ENCODE assay signal across 25 cellular contexts in the genomic region with DNA sequence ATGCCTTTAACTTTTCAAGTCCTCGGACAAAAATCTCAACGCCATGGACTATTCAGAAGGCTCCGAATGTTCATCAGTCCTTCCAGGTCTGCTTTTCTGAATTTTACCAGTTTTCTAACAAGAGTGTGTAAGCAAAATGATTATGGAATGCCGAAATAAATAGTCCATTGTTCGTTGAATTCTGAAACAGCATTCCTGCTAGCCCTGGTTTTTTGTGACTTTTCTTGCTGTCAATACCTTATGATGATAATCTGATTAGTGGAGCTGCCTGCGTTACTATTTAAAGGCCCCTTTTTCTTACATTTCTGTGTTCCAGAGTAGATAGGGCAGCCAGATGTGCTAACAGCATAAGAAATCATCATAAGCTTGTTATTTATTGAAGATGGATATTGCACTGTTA. TPM values are rescaled to one million over a fixed set of nuclear protein-coding genes. Genes with fewer than 3 reads are reported as not detected.
DNase-seq lines count a peak whose midpoint lies in the region; ATAC-seq, FAIRE-seq and TF ChIP-seq lines count a peak whose summit lies in the region.
"Had no signal": no experiment of that assay in that cellular context is flagged by ENCODE, and none has a peak within 500 bp of the region (broad histone marks: within the 10 kb centered on the region; RNA-seq: fewer than 3 reads in every experiment).

No MANE protein-coding gene starts in this region.

- no peak overlapping the region for H3K27ac Mint-ChIP-seq in CD8-positive, alpha-beta memory T cell
- H3K27ac Mint-ChIP-seq: CD14-positive monocyte; CD4-positive, alpha-beta memory T cell had no signal

- H2AFZ ChIP-seq in GM12878 (ENCODE audit: control insufficient read depth, low read depth, low read length): no peak overlapping the region

- H4K20me1 ChIP-seq in GM12878 (ENCODE audit: control insufficient read depth, insufficient read depth): no peaks in the 10 kb centered on the region
- H4K20me1 ChIP-seq: BLaER1 had no signal

- DNase-seq in COLO829 (ENCODE audit: low spot score): peak; percentile 60
- peak; percentile 33 for DNase-seq in G401 (ENCODE audit: low spot score)
- peak; percentile 57 for DNase-seq in SK-MEL-5 (ENCODE audit: low read depth, low spot score)
- no peak for DNase-seq in GM12878 (ENCODE audit: low read depth, low spot score)
- DNase-seq in NCI-H345 treated with DMSO at 0.1 percent for 48 hours (lab: John Stamatoyannopoulos, UW; ENCODE audit: unreplicated experiment): no peak
- DNase-seq in NCI-H1092 treated with DMSO at 0.1 percent for 48 hours (lab: John Stamatoyannopoulos, UW): no peak
- no peak for DNase-seq in coronary artery (ENCODE audit: low spot score)
- DNase-seq in CD8-positive, alpha-beta memory T cell: no peak
- DNase-seq: 8988T; ACHN; BE2C; CD4-positive, alpha-beta memory T cell; CD4-positive, CD25-positive, alpha-beta regulatory T cell; COR-L47; DMS 273 treated with DMSO at 0.1 percent for 48 hours; DMS153; DMS53; DMS79; DND-41; EL; GDM1 had no signal

- RAD21 ChIA-PET in GM12878 (lab: Charles Lee; ENCODE audit: unreplicated experiment): no interaction called here

- ATAC-seq in GM12878: no peak

- in situ Hi-C loops in G401 (cut with HindIII; ENCODE audit: low sequenced_read_pairs) (no loop called here), SK-MEL-5 (cut with HindIII; ENCODE audit: low pct_unique_long_range_greater_than_20kb, low sequenced_read_pairs) (no loop called here), GM12878 (cut with MboI) (no loop called here)

- H3K4me3 Mint-ChIP-seq in CD8-positive, alpha-beta memory T cell: no peak overlapping the region
- H3K4me3 Mint-ChIP-seq: CD14-positive monocyte; CD4-positive, alpha-beta memory T cell; CD4-positive, CD25-positive, alpha-beta regulatory T cell had no signal

- no peak for TF ChIP-seq RAD21 in GM12878 (IDR thresholded peaks at IDR 0.05; ENCODE audit: insufficient read depth, low read depth, low read length)

- no peak for TF ChIP-seq EP300 in GM12878 (IDR thresholded peaks at IDR 0.05; ENCODE audit: borderline replicate concordance in 1 of 2, control insufficient read depth in 1 of 2, low read depth in 2 of 2, low read length in 2 of 2)

- no peaks in the 10 kb centered on the region for H3K4me1 Mint-ChIP-seq in CD8-positive, alpha-beta memory T cell
- H3K4me1 Mint-ChIP-seq: CD14-positive monocyte had no signal

- H3K27me3 ChIP-seq in GM12878 (replicated peaks in 1 of 2; ENCODE audit: control insufficient read depth in 2 of 2, insufficient read depth in 2 of 2, low read length in 1 of 2): no peaks in the 10 kb centered on the region
- no peaks in the 10 kb centered on the region for H3K27me3 ChIP-seq in CD8-positive, alpha-beta memory T cell (ENCODE audit: insufficient read depth, low read length, poor library complexity, severe bottlenecking)
- H3K27me3 ChIP-seq: BE2C, BLaER1 had no signal

- TF ChIP-seq CTCF in GM12878 (IDR thresholded peaks at IDR 0.05 in 2 of 3, conservative IDR thresholded peaks at IDR 0.05 in 1 of 3; ENCODE audit: control insufficient read depth in 2 of 3, extremely low read depth in 1 of 3, insufficient read depth in 1 of 3, low read depth in 3 of 3, low read length in 3 of 3): no peak
- TF ChIP-seq CTCF in coronary artery (IDR thresholded peaks at IDR 0.05): no peak

- BruUV-seq in GM12878 (replicated peaks; lab: Mats Ljungman, UMichigan): no TSS peak

- peak; percentile 49 for FAIRE-seq in GM12878 (lab: Jason Lieb, UNC)
- FAIRE-seq: GM12891, GM19239 had no signal

- H3K4me3 ChIP-seq in GM12878: no peak overlapping the region
- H3K4me3 ChIP-seq in coronary artery: no peak overlapping the region
- no peak overlapping the region for H3K4me3 ChIP-seq in CD8-positive, alpha-beta memory T cell (ENCODE audit: low read length)
- H3K4me3 ChIP-seq: BLaER1 had no signal

- intact Hi-C loops in GM12878 (cut with micrococcal nuclease; ENCODE audit: unreplicated experiment): no loop called here

- H3K36me3 ChIP-seq in GM12878 (ENCODE audit: control insufficient read depth in 2 of 2, insufficient read depth in 2 of 2, low read length in 1 of 2): no peaks in the 10 kb centered on the region
- H3K36me3 ChIP-seq in CD8-positive, alpha-beta memory T cell (ENCODE audit: insufficient read depth, low read length): no peaks in the 10 kb centered on the region
- H3K36me3 ChIP-seq: BE2C, BLaER1 had no signal

- no peaks in the 10 kb centered on the region for H3K9me3 ChIP-seq in GM12878 (replicated peaks; ENCODE audit: control insufficient read depth, insufficient read depth, low read length)
- H3K9me3 ChIP-seq in CD8-positive, alpha-beta memory T cell (ENCODE audit: low read length): no peaks in the 10 kb centered on the region
- H3K9me3 ChIP-seq: BE2C, BLaER1 had no signal

- no peaks in the 10 kb centered on the region for H3K4me1 ChIP-seq in GM12878 (ENCODE audit: control insufficient read depth, insufficient read depth, low read length)
- no peaks in the 10 kb centered on the region for H3K4me1 ChIP-seq in CD8-positive, alpha-beta memory T cell (ENCODE audit: insufficient read depth, low read length)
- H3K4me1 ChIP-seq: BE2C had no signal

- POLR2A ChIA-PET in GM12878 (lab: Charles Lee): no interaction called here
- POLR2A ChIA-PET in CD8-positive, alpha-beta memory T cell (lab: Charles Lee): no interaction called here

- no peaks in the 10 kb centered on the region for H3K27me3 Mint-ChIP-seq in CD8-positive, alpha-beta memory T cell
- H3K27me3 Mint-ChIP-seq: CD4-positive, alpha-beta memory T cell; CD4-positive, CD25-positive, alpha-beta regulatory T cell had no signal

- no peaks in the 10 kb centered on the region for H3K79me2 ChIP-seq in GM12878 (ENCODE audit: control insufficient read depth, insufficient read depth, low read length)

- no peak overlapping the region for H3K27ac ChIP-seq in GM12878 (ENCODE audit: control insufficient read depth, insufficient read depth)
- no peak overlapping the region for H3K27ac ChIP-seq in coronary artery
- no peak overlapping the region for H3K27ac ChIP-seq in CD8-positive, alpha-beta memory T cell (ENCODE audit: low read depth, low read length)
- H3K27ac ChIP-seq: BLaER1 had no signal

- no peak overlapping the region for H3K4me2 ChIP-seq in GM12878 (ENCODE audit: control insufficient read depth, insufficient read depth)

- SMC1A ChIA-PET in GM12878 (lab: Charles Lee; ENCODE audit: uncharacterized antibody, unreplicated experiment): interaction anchor here (1.3 kb wide), 1 partner anchor 29 kb away, joined by 3 read pairs; no protein-coding TSS in a partner anchor

- no peaks in the 10 kb centered on the region for H3K36me3 Mint-ChIP-seq in CD8-positive, alpha-beta memory T cell
- H3K36me3 Mint-ChIP-seq: CD14-positive monocyte; CD4-positive, alpha-beta memory T cell had no signal

- H3K9ac ChIP-seq in GM12878 (ENCODE audit: control insufficient read depth, insufficient read depth, low read length): no peak overlapping the region
- H3K9ac ChIP-seq: BLaER1 had no signal

- TF ChIP-seq POLR2A in GM12878 (IDR thresholded peaks at IDR 0.05; ENCODE audit: low read depth, low read length): no peak

- 83% methylated on average over 6 of the region's 6 CpGs for WGBS in GM12878 (ENCODE audit: insufficient coverage, insufficient replicate concordance, low lambda C conversion rate, missing lambda C conversion rate)

- CTCF ChIA-PET in GM12878 (lab: Yijun Ruan, JAX): interaction anchor here (0.6 to 1.4 kb wide), 6 partner anchors 9 to 867 kb away, joined by 3 read pairs; no protein-coding TSS in a partner anchor
- CTCF ChIA-PET in CD8-positive, alpha-beta memory T cell (lab: Charles Lee): no interaction called here

- no peaks in the 10 kb centered on the region for H3K9me3 Mint-ChIP-seq in CD8-positive, alpha-beta memory T cell
- H3K9me3 Mint-ChIP-seq: CD14-positive monocyte; CD4-positive, alpha-beta memory T cell had no signal

TF ChIP-seq in GM12878, 131 proteins besides CTCF, POLR2A, EP300 and RAD21 (continues in another document):
- TF ChIP-seq, protein P1, sequence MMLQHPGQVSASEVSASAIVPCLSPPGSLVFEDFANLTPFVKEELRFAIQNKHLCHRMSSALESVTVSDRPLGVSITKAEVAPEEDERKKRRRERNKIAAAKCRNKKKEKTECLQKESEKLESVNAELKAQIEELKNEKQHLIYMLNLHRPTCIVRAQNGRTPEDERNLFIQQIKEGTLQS (IDR thresholded peaks at IDR 0.05; ENCODE audit: borderline replicate concordance, extremely low read depth, low read depth, low read length): no peak
- TF ChIP-seq CREB1 (IDR thresholded peaks at IDR 0.05; ENCODE audit: low read depth) (no peak), CEBPB (IDR thresholded peaks at IDR 0.05; ENCODE audit: borderline replicate concordance in 1 of 2, low read depth in 2 of 2, low read length in 2 of 2) (no peak), GATAD2B (conservative IDR thresholded peaks at IDR 0.05; ENCODE audit: low read depth) (no peak), TCF12 (IDR thresholded peaks at IDR 0.05; ENCODE audit: low read depth, low read length) (no peak), SMC3 (IDR thresholded peaks at IDR 0.05; ENCODE audit: borderline replicate concordance, low read length) (no peak), MTA3 (IDR thresholded peaks at IDR 0.05; ENCODE audit: borderline replicate concordance, low read length) (no peak), ZBED1 (IDR thresholded peaks at IDR 0.05; ENCODE audit: borderline replicate concordance) (no peak)

RNA-seq across cellular contexts. Expression of gene CLYBL, which starts 41.8 kb away (rescaled TPM):
- total RNA-seq in G401 (2014; rRNA removed; shearing (Covaris generic)): 13.4 and 14.1 TPM in 2 replicates
- total RNA-seq in SK-MEL-5 (2014; rRNA removed; shearing (Covaris generic)): 18.8 and 22.3 TPM in 2 replicates
- 20.6 and 22.2 TPM in 2 replicates for polyA plus RNA-seq in SK-MEL-5 (2015; cell fraction: cytosol; rRNA removed)
- polyA plus RNA-seq in SK-MEL-5 (2015; cell fraction: nucleus; rRNA removed): 12.9 and 37.7 TPM in 2 replicates
- 7.6 and 14.3 TPM in 2 replicates for total RNA-seq in GM12878 (2013; cell fraction: nucleolus; rRNA removed)
- total RNA-seq in GM12878 (2014; rRNA removed): 4.5 and 5.7 TPM in 2 replicates
- total RNA-seq in GM12878 (2014; rRNA removed; fragmentation: Illumina TruSeq; extraction: Trizol): 6.4 and 8.3 TPM in 2 replicates
- total RNA-seq in GM12878 (2021): 4.7 and 8.7 TPM in 2 replicates
- polyA plus RNA-seq in GM12878 (2011; ENCODE audit: low read depth): 7.0 TPM
- polyA plus RNA-seq in GM12878 (2011; rRNA removed): 11.4 and 14.7 TPM in 2 replicates
- 5.6 and 6.0 TPM in 2 replicates for polyA plus RNA-seq in GM12878 (2011; cell fraction: cytosol; rRNA removed)
- polyA plus RNA-seq in GM12878 (2011; cell fraction: nucleus; rRNA removed): 10.9 and 17.0 TPM in 2 replicates
- polyA plus RNA-seq in GM12878 (2012): 9.9 and 10.2 TPM in 2 replicates
- 8.2 and 10.7 TPM in 2 replicates for polyA plus RNA-seq in GM12878 (2014; fragmentation: Illumina TruSeq; extraction: Trizol)
- polyA plus RNA-seq in GM12878 (2014; fragmentation: Nextera tagmentation; extraction: Ambion mirVana): 1 to 10 TPM; 3.8 to 5.8 TPM
- polyA plus RNA-seq in GM12878 (2014; rRNA removed): 5.0 and 9.8 TPM in 2 replicates
- 1 to 10 TPM; 5.3 to 7.1 TPM for polyA plus RNA-seq in GM12878 (2016; fragmentation: Nextera tagmentation; extraction: Ambion mirVana)
- polyA minus RNA-seq in GM12878 (2011; rRNA and poly(A)+ RNA removed): 3.7 and 6.9 TPM in 2 replicates
- 2.3 TPM in 1 of 2 replicates, not detected in the other for polyA minus RNA-seq in GM12878 (2011; cell fraction: cytosol; rRNA and poly(A)+ RNA removed)
- polyA minus RNA-seq in GM12878 (2011; cell fraction: nucleus; rRNA and poly(A)+ RNA removed): 6.1 and 7.0 TPM in 2 replicates
- 1 to 10 TPM; 3.8 to 5.6 TPM for total RNA-seq in CD8-positive, alpha-beta memory T cell
- polyA plus RNA-seq in CD8-positive, alpha-beta memory T cell: 16.3 TPM

Comparison
In these comparisons a context has a peak if more than half of its experiments do, and no peak if none do; other contexts are left out.
1. DNase-seq: peak in COLO829 (single experiment), G401 (single experiment) and SK-MEL-5 (single experiment); none in GM12878 (single experiment), NCI-H345 treated with DMSO at 0.1 percent for 48 hours (single experiment), NCI-H1092 treated with DMSO at 0.1 percent for 48 hours (single experiment), coronary artery (single experiment) and CD8-positive, alpha-beta memory T cell (0 of 5).